In genomic region chr12:120960657-120961056, GRCh38 we compare ENCODE assay signal across 17 cellular contexts. TPM values are rescaled to one million over a fixed set of nuclear protein-coding genes. Genes with fewer than 3 reads are reported as not detected.
A peak's percentile ranks its signal among the peaks of the same experiment; 100 is the strongest.
DNase-seq lines count a peak whose midpoint lies in the region; ATAC-seq and FAIRE-seq lines count a peak whose summit lies in the region.
"Had no signal": no experiment of that assay in that cellular context is flagged by ENCODE, and none has a peak within 500 bp of the region (broad histone marks: within the 10 kb centered on the region; RNA-seq: fewer than 3 reads in every experiment).

No MANE protein-coding gene starts in this region.

- H3K4me3 Mint-ChIP-seq in activated CD4-positive, alpha-beta T cell treated with anti-CD3 and anti-CD28 coated beads for 36 hours: no peak overlapping the region
- H3K4me3 Mint-ChIP-seq in activated T-helper 17 cell treated with anti-CD3 and anti-CD28 coated beads, Interleukin-2, amount 50 U/mL, for 72 hours: peak overlapping the region; percentile 56
- H3K4me3 Mint-ChIP-seq: naive B cell had no signal

- ATAC-seq in activated CD4-positive, alpha-beta T cell treated with anti-CD3 and anti-CD28 coated beads for 36 hours: peak; percentile 51
- peak; percentile 62 for ATAC-seq in GM19395 (IDR thresholded peaks at IDR 0.05; ENCODE audit: unreplicated experiment)
- ATAC-seq in activated T-helper 17 cell treated with anti-CD3 and anti-CD28 coated beads, Interleukin-2, amount 50 U/mL, for 72 hours (replicated peaks): peak; percentile 65
- ATAC-seq: heart left ventricle had no signal

- no peak overlapping the region for H3K4me3 ChIP-seq in small intestine (ENCODE audit: low read depth in 1 of 2, low read length in 2 of 2)
- H3K4me3 ChIP-seq: heart left ventricle, tibial artery had no signal

- no peaks in the 10 kb centered on the region for H3K27me3 ChIP-seq in small intestine (ENCODE audit: control insufficient read depth in 2 of 2, insufficient read depth in 2 of 2, low read length in 2 of 2)
- H3K27me3 ChIP-seq: heart left ventricle had no signal

- WGBS in small intestine, 3 donors: 23 to 53% (median 31%) methylated on average over 7 of the region's 7 CpGs

- peak overlapping the region; percentile 32 for H3K27ac Mint-ChIP-seq in activated CD4-positive, alpha-beta T cell treated with anti-CD3 and anti-CD28 coated beads for 36 hours
- H3K27ac Mint-ChIP-seq in activated T-helper 17 cell treated with anti-CD3 and anti-CD28 coated beads, Interleukin-2, amount 50 U/mL, for 72 hours: no peak overlapping the region

- no peaks in the 10 kb centered on the region for H3K9me3 ChIP-seq in small intestine (ENCODE audit: control insufficient read depth, low read depth)
- H3K9me3 ChIP-seq: heart left ventricle, tibial artery had no signal

- FAIRE-seq in small intestine (lab: Jason Lieb, UNC): no peak
- FAIRE-seq: TTC549 had no signal

- peaks cover 44% of the 10 kb centered on the region for H3K4me1 Mint-ChIP-seq in activated CD4-positive, alpha-beta T cell treated with anti-CD3 and anti-CD28 coated beads for 36 hours
- H3K4me1 Mint-ChIP-seq in activated T-helper 17 cell treated with anti-CD3 and anti-CD28 coated beads, Interleukin-2, amount 50 U/mL, for 72 hours: peaks cover 9% of the 10 kb centered on the region

- no peaks in the 10 kb centered on the region for H3K36me3 ChIP-seq in small intestine (ENCODE audit: control insufficient read depth in 2 of 2, insufficient read depth in 2 of 2, low read length in 2 of 2)
- H3K36me3 ChIP-seq: heart left ventricle, tibial artery had no signal

- H3K4me1 ChIP-seq in small intestine (ENCODE audit: control insufficient read depth in 2 of 2, insufficient read depth in 1 of 2, low read depth in 1 of 2, low read length in 1 of 2): peaks cover 0 to 3% of the 10 kb centered on the region in 2 donors
- H3K4me1 ChIP-seq: heart left ventricle, tibial artery had no signal

- H3K27me3 Mint-ChIP-seq in activated CD4-positive, alpha-beta T cell treated with anti-CD3 and anti-CD28 coated beads for 36 hours: no peaks in the 10 kb centered on the region
- no peaks in the 10 kb centered on the region for H3K27me3 Mint-ChIP-seq in activated T-helper 17 cell treated with anti-CD3 and anti-CD28 coated beads, Interleukin-2, amount 50 U/mL, for 72 hours

- intact Hi-C loops in activated CD4-positive, alpha-beta T cell treated with anti-CD3 and anti-CD28 coated beads for 36 hours (cut with DNase I, micrococcal nuclease): loop anchor here in 1 of 2 experiments (5.0 kb wide), 1 partner anchor 123 kb away; no protein-coding TSS in a partner anchor
- intact Hi-C loops in cardiac septum (cut with DNase I): no loop called here

- peak overlapping the region; percentile 61 to 91 for H3K27ac ChIP-seq in small intestine (ENCODE audit: low read depth in 1 of 2, low read length in 1 of 2)
- H3K27ac ChIP-seq: heart left ventricle, KMS-11, tibial artery had no signal

- DNase-seq in activated CD4-positive, alpha-beta T cell treated with anti-CD3 and anti-CD28 coated beads for 36 hours: peak; percentile 48
- no peak for DNase-seq in activated CD4-positive, alpha-beta T cell treated with anti-CD3 and anti-CD28 coated beads for 1 hour
- peak; percentile 43 for DNase-seq in small intestine
- DNase-seq in NCI-H2171 (lab: John Stamatoyannopoulos, UW): no peak
- DNase-seq in NCI-H1930 (lab: John Stamatoyannopoulos, UW): no peak
- no peak for DNase-seq in cardiac septum (ENCODE audit: low spot score)
- DNase-seq: 8988T, heart left ventricle, naive B cell, NCI-H187, retina, SHP77 treated with DMSO at 0.1 percent for 48 hours, tibial artery had no signal

- CTCF ChIA-PET in activated CD4-positive, alpha-beta T cell treated with anti-CD3 and anti-CD28 coated beads for 36 hours (lab: Charles Lee): interaction anchor here (1.0 to 3.0 kb wide), 4 partner anchors 11 to 101 kb away, joined by 3 to 10 read pairs (median 6); no protein-coding TSS in a partner anchor

- POLR2A ChIA-PET in activated CD4-positive, alpha-beta T cell treated with anti-CD3 and anti-CD28 coated beads for 36 hours (lab: Charles Lee): interaction anchor here (0.6 kb wide), 1 partner anchor 148 kb away, joined by 3 read pairs; no protein-coding TSS in a partner anchor

- H3K9me3 Mint-ChIP-seq in activated CD4-positive, alpha-beta T cell treated with anti-CD3 and anti-CD28 coated beads for 36 hours (ENCODE audit: low read depth): no peaks in the 10 kb centered on the region
- no peaks in the 10 kb centered on the region for H3K9me3 Mint-ChIP-seq in activated T-helper 17 cell treated with anti-CD3 and anti-CD28 coated beads, Interleukin-2, amount 50 U/mL, for 72 hours

- no peaks in the 10 kb centered on the region for H3K36me3 Mint-ChIP-seq in activated CD4-positive, alpha-beta T cell treated with anti-CD3 and anti-CD28 coated beads for 36 hours (ENCODE audit: low read depth)
- no peaks in the 10 kb centered on the region for H3K36me3 Mint-ChIP-seq in activated T-helper 17 cell treated with anti-CD3 and anti-CD28 coated beads, Interleukin-2, amount 50 U/mL, for 72 hours (ENCODE audit: low read depth)
- H3K36me3 Mint-ChIP-seq: naive B cell had no signal

RNA-seq across cellular contexts. Expression of gene HNF1A, which starts 17.7 kb away (rescaled TPM):
- total RNA-seq in activated CD4-positive, alpha-beta T cell treated with anti-CD3 and anti-CD28 coated beads for 36 hours: not detected
- total RNA-seq in activated T-helper 17 cell treated with anti-CD3 and anti-CD28 coated beads, Interleukin-2, amount 50 U/mL, for 72 hours: not detected
- 10 to 100 TPM; 23.0 to 42.3 (median 32.2) TPM for polyA plus RNA-seq in small intestine
- total RNA-seq in cardiac septum: not detected
- total RNA-seq: heart left ventricle had no signal

RNA-seq across cellular contexts. Expression of gene C12orf43, which starts 55.6 kb away (rescaled TPM):
- total RNA-seq in activated CD4-positive, alpha-beta T cell treated with anti-CD3 and anti-CD28 coated beads for 36 hours: 10 to 100 TPM; 22.8 to 23.8 TPM
- 10 to 100 TPM; 15.6 to 26.8 TPM for total RNA-seq in activated T-helper 17 cell treated with anti-CD3 and anti-CD28 coated beads, Interleukin-2, amount 50 U/mL, for 72 hours
- polyA plus RNA-seq in small intestine: 10 to 100 TPM in 1 of 3 donors, 1 to 10 TPM in 2; 4.5 to 11.4 (median 5.1) TPM
- total RNA-seq in cardiac septum: 9.1 TPM

RNA-seq across cellular contexts. Expression of gene SPPL3, which starts 56.5 kb away (rescaled TPM):
- 10 to 100 TPM; 29.5 to 48.2 TPM for total RNA-seq in activated CD4-positive, alpha-beta T cell treated with anti-CD3 and anti-CD28 coated beads for 36 hours
- total RNA-seq in activated T-helper 17 cell treated with anti-CD3 and anti-CD28 coated beads, Interleukin-2, amount 50 U/mL, for 72 hours: 10 to 100 TPM; 33.7 to 34.5 TPM
- 10 to 100 TPM in 1 of 3 donors, 1 to 10 TPM in 2; 8.4 to 18.4 (median 8.9) TPM for polyA plus RNA-seq in small intestine
- total RNA-seq in cardiac septum: 32.2 TPM

Comparison
In these comparisons a context has a peak if more than half of its experiments do, and no peak if none do; other contexts are left out.
1. DNase-seq: peak in activated CD4-positive, alpha-beta T cell treated with anti-CD3 and anti-CD28 coated beads for 36 hours (single experiment) and small intestine (single experiment); none in activated CD4-positive, alpha-beta T cell treated with anti-CD3 and anti-CD28 coated beads for 1 hour (single experiment), NCI-H2171 (single experiment), NCI-H1930 (0 of 2) and cardiac septum (single experiment).
2. Peak in every context shown above with its lines, with median percentiles within 50 percentile points of each other: ATAC-seq.